ENCODE assay signal across 1 cellular context in the genomic region with DNA sequence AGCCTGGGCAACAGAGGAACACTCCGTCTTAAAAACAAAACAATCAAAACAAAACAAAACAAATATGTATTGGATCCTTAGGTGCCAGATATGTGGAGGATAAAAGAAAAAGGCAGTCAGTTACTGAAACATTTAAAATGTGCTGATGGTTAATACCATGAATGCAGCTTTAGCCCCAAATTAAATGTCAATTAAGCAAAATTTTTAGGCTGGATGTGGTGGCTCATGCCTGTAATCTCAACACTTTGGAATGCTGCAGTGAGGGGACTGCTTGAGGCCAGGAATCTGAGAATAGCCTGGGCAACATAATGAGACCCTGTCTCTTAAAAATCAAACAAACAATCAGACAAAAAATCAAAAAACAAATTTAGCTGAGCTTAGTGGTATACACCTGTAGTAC.
TF ChIP-seq lines count a peak whose summit lies in the region.

No MANE protein-coding gene starts in this region.

TF ChIP-seq in K562, 482 proteins besides CTCF, POLR2A, EP300 and RAD21:
- TF ChIP-seq ZNF696 (CRISPR knock-in tag; conservative IDR thresholded peaks at IDR 0.05), result no peak
- TF ChIP-seq, protein P1, sequence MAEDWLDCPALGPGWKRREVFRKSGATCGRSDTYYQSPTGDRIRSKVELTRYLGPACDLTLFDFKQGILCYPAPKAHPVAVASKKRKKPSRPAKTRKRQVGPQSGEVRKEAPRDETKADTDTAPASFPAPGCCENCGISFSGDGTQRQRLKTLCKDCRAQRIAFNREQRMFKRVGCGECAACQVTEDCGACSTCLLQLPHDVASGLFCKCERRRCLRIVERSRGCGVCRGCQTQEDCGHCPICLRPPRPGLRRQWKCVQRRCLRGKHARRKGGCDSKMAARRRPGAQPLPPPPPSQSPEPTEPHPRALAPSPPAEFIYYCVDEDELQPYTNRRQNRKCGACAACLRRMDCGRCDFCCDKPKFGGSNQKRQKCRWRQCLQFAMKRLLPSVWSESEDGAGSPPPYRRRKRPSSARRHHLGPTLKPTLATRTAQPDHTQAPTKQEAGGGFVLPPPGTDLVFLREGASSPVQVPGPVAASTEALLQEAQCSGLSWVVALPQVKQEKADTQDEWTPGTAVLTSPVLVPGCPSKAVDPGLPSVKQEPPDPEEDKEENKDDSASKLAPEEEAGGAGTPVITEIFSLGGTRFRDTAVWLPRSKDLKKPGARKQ (CRISPR knock-in tag; IDR thresholded peaks at IDR 0.05), result no peak
- peak; percentile 38 for TF ChIP-seq ZNF316 (IDR thresholded peaks at IDR 0.05)
- peak; percentile 30; the same call in 1 of the 2 replicates for TF ChIP-seq C11orf30 (IDR thresholded peaks at IDR 0.05; ENCODE audit: low read depth)
- TF ChIP-seq, protein P2, sequence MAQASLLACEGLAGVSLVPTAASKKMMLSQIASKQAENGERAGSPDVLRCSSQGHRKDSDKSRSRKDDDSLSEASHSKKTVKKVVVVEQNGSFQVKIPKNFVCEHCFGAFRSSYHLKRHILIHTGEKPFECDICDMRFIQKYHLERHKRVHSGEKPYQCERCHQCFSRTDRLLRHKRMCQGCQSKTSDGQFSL (CRISPR knock-in tag; IDR thresholded peaks at IDR 0.05), result no peak
- TF ChIP-seq, protein P2 (tag; IDR thresholded peaks at IDR 0.05), result no peak
